28 cellular contexts compared by ENCODE assay signal in the genomic region with DNA sequence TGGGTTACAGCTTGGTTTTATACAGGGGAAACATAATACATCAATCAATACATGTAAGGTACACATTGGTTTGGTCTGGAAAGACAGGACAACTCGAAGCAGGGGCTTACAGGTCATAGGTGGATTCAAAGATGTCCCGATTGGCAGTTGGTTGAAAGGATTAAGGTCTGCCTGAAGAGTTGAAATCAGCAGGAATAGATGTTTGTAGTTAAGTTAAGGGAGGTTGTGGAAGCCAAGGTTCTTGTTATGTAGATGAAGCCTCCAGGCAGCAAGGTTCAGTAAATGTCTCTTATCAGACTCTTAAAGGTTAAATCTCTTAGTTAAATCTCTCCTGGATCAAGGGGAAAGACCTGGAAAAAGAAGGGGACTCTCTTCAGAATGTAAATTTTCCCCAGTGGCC.
"Had no signal": no experiment of that assay in that cellular context is flagged by ENCODE, and none has a peak within 500 bp of the region (broad histone marks: within the 10 kb centered on the region; RNA-seq: fewer than 3 reads in every experiment).

No MANE protein-coding gene starts in this region.

- H3K36me3 ChIP-seq: MG63 had no signal

- H3K9me3 ChIP-seq: MG63 had no signal

- ATAC-seq: activated CD4-positive, alpha-beta T cell treated with anti-CD3 and anti-CD28 coated beads for 36 hours; activated T-helper 17 cell treated with anti-CD3 and anti-CD28 coated beads, Interleukin-2, amount 50 U/mL, for 72 hours; Panc1; Right ventricle myocardium inferior; T-cell had no signal

- H3K4me1 Mint-ChIP-seq: activated CD4-positive, alpha-beta T cell treated with anti-CD3 and anti-CD28 coated beads for 36 hours; activated T-helper 17 cell treated with anti-CD3 and anti-CD28 coated beads, Interleukin-2, amount 50 U/mL, for 72 hours; brain; T-cell had no signal

- H3K27me3 ChIP-seq: MG63 had no signal

- H3K27me3 Mint-ChIP-seq: activated CD4-positive, alpha-beta memory T cell treated with anti-CD3 and anti-CD28 coated beads, Interleukin-2, amount 10 ng/mL, durations not matched to agents 7 days and 5 days; activated CD4-positive, alpha-beta T cell treated with anti-CD3 and anti-CD28 coated beads for 36 hours; activated naive CD8-positive, alpha-beta T cell; activated T-helper 17 cell treated with anti-CD3 and anti-CD28 coated beads, Interleukin-2, amount 50 U/mL, for 72 hours; brain; T-cell had no signal

- H3K4me3 Mint-ChIP-seq: activated CD4-positive, alpha-beta memory T cell treated with anti-CD3 and anti-CD28 coated beads, Interleukin-2, amount 10 ng/mL, durations not matched to agents 7 days and 5 days; activated CD4-positive, alpha-beta T cell treated with anti-CD3 and anti-CD28 coated beads for 36 hours; activated naive CD4-positive, alpha-beta T cell treated with anti-CD3 and anti-CD28 coated beads for 36 hours; activated naive CD8-positive, alpha-beta T cell; activated T-helper 17 cell treated with anti-CD3 and anti-CD28 coated beads, Interleukin-2, amount 50 U/mL, for 72 hours; brain; T-cell had no signal

- H3K27ac ChIP-seq: SK-N-MC had no signal

- H3K36me3 Mint-ChIP-seq: brain had no signal

- H3K9me3 Mint-ChIP-seq: activated CD4-positive, alpha-beta memory T cell treated with anti-CD3 and anti-CD28 coated beads, Interleukin-2, amount 10 ng/mL, durations not matched to agents 7 days and 5 days; activated naive CD4-positive, alpha-beta T cell treated with anti-CD3 and anti-CD28 coated beads for 36 hours; activated T-helper 17 cell treated with anti-CD3 and anti-CD28 coated beads, Interleukin-2, amount 50 U/mL, for 72 hours; T-cell had no signal

- H3K4me3 ChIP-seq: MG63, SK-N-MC had no signal

- DNase-seq: activated CD4-positive, alpha-beta memory T cell treated with anti-CD3 and anti-CD28 coated beads, Interleukin-2, amount 10 ng/mL, durations not matched to agents 7 days and 5 days; activated CD4-positive, alpha-beta T cell treated with anti-CD3 and anti-CD28 coated beads for 36 hours; activated CD4-positive, alpha-beta T cell treated with anti-CD3 and anti-CD28 coated beads, Interleukin-2, amount 50 U/mL, for 1 hour; activated CD4-positive, CD25-positive, alpha-beta regulatory T cell; activated gamma-delta T cell; activated naive CD4-positive, alpha-beta T cell treated with anti-CD3 and anti-CD28 coated beads for 36 hours; activated T-cell treated with anti-CD3 and anti-CD28 coated beads for 4 hours; activated T-cell treated with anti-CD3 and anti-CD28 coated beads, Interleukin-2, amount 50 U/mL, for 48 hours; amygdala; MG63; NCI-H1105; NCI-H1436; NCI-H1694 treated with DMSO at 0.1 percent for 48 hours; NCI-H2029 treated with DMSO at 0.1 percent for 48 hours; NCI-H345; NCI-H510A; NCI-H526 treated with DMSO at 0.1 percent for 48 hours; NCI-H82; RPMI8226; T-cell; T-helper 2 cell; T1000 had no signal

- H3K27ac Mint-ChIP-seq: activated CD4-positive, alpha-beta memory T cell treated with anti-CD3 and anti-CD28 coated beads, Interleukin-2, amount 10 ng/mL, durations not matched to agents 7 days and 5 days; activated CD4-positive, alpha-beta T cell treated with anti-CD3 and anti-CD28 coated beads for 36 hours; activated naive CD4-positive, alpha-beta T cell treated with anti-CD3 and anti-CD28 coated beads for 36 hours; activated naive CD8-positive, alpha-beta T cell; activated T-helper 17 cell treated with anti-CD3 and anti-CD28 coated beads, Interleukin-2, amount 50 U/mL, for 72 hours; brain; T-cell had no signal
